In the genomic region with DNA sequence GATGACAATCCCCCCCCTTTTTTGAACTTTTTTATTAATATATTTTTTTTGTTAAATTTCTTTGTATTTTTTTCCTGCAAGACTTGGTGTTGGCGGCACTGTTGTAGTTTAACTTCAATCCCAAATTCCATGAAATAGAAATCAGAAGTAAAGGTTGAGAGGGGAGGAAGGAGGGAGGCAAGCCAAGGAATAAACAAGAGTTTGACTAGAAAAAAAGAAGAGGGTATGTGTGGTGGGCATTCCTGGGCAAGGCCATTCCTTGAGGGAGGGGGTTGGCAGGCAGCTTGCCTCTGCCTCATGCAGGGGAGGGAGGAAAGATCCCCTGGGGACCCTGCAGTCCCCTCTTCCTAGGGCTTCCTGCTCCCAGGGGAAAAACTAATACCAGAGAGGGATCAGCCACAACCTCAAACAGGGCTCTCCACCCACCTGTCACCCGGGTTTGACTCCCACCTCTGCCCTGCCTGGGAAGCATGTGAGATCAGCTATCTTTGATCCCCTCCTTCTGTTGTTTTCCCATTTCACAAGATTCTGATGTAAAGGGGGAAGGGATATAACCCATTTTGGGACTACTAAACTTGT, we compare ENCODE assay signal across 8 cellular contexts. TPM values are rescaled to one million over a fixed set of nuclear protein-coding genes. Genes with fewer than 3 reads are reported as not detected.
A peak's percentile ranks its signal among the peaks of the same experiment; 100 is the strongest.
DNase-seq lines count a peak whose midpoint lies in the region; ATAC-seq and TF ChIP-seq lines count a peak whose summit lies in the region.

No MANE protein-coding gene starts in this region.

- H3K36me3 ChIP-seq in A673 (ENCODE audit: insufficient read depth, low read length, poor library complexity, severe bottlenecking) (no peaks in the 10 kb centered on the region), HUES48 (ENCODE audit: control insufficient read depth, insufficient read depth, low read length) (peaks cover 31% of the 10 kb centered on the region), breast epithelium (no peaks in the 10 kb centered on the region), muscle layer of colon (ENCODE audit: insufficient read depth, low read length) (no peaks in the 10 kb centered on the region)

- CTCF ChIA-PET in A673 (lab: Charles Lee): interaction anchor here (0.5 kb wide), 1 partner anchor 98 kb away, joined by 4 read pairs; no protein-coding TSS in a partner anchor

- H3K4me1 ChIP-seq in A673 (ENCODE audit: insufficient read depth, low read length, poor library complexity, severe bottlenecking): peaks cover 14% of the 10 kb centered on the region
- H3K4me1 ChIP-seq in HUES48 (ENCODE audit: control insufficient read depth, insufficient read depth, low read length): peaks cover 21% of the 10 kb centered on the region
- peaks cover 4 to 13% of the 10 kb centered on the region in 2 donors for H3K4me1 ChIP-seq in breast epithelium
- peaks cover 6% of the 10 kb centered on the region for H3K4me1 ChIP-seq in muscle layer of colon (ENCODE audit: insufficient read depth, low read length)

- DNase-seq in A673 (ENCODE audit: low spot score): no peak
- peak in 1 of 2 donors; percentile 34 for DNase-seq in breast epithelium (ENCODE audit: low spot score in 2 of 2)
- DNase-seq in COR-L47 (lab: John Stamatoyannopoulos, UW): no peak
- no peak for DNase-seq in GDM1 (lab: John Stamatoyannopoulos, UW)

- H3K27me3 ChIP-seq in A673 (replicated peaks; ENCODE audit: insufficient read depth, low read depth, low read length, poor library complexity) (no peaks in the 10 kb centered on the region), HUES48 (ENCODE audit: control insufficient read depth, insufficient read depth, low read length) (no peaks in the 10 kb centered on the region), breast epithelium (no peaks in the 10 kb centered on the region), muscle layer of colon (ENCODE audit: control insufficient read depth in 1 of 2, insufficient read depth in 2 of 2, low read length in 2 of 2) (peaks cover 0 to 6% of the 10 kb centered on the region in 2 donors)

- no TSS peak for BruUV-seq in A673 (replicated peaks; lab: Mats Ljungman, UMichigan)

- ATAC-seq in GM18907 (IDR thresholded peaks at IDR 0.05; ENCODE audit: unreplicated experiment): no peak
- no peak for ATAC-seq in HG03378 (IDR thresholded peaks at IDR 0.05; ENCODE audit: unreplicated experiment)

- H3K27ac ChIP-seq in A673 (ENCODE audit: low read depth, low read length, poor library complexity, severe bottlenecking) (no peak overlapping the region), HUES48 (ENCODE audit: low read depth, low read length) (peak overlapping the region; percentile 34), breast epithelium (peak overlapping the region; percentile 84 to 88), muscle layer of colon (ENCODE audit: low read depth, low read length) (no peak overlapping the region)

- POLR2A ChIA-PET in A673 (lab: Charles Lee; ENCODE audit: low non-redundant PET): no interaction called here

- H3K9me3 ChIP-seq in A673 (ENCODE audit: low read depth, low read length, poor library complexity, severe bottlenecking): no peaks in the 10 kb centered on the region
- no peaks in the 10 kb centered on the region for H3K9me3 ChIP-seq in HUES48 (ENCODE audit: control insufficient read depth, insufficient read depth, low read length)
- no peaks in the 10 kb centered on the region for H3K9me3 ChIP-seq in breast epithelium
- H3K9me3 ChIP-seq in muscle layer of colon (ENCODE audit: low read length): no peaks in the 10 kb centered on the region

- no peak overlapping the region; the same call in 1 of the 2 replicates for H3K9ac ChIP-seq in HUES48 (ENCODE audit: low read depth, low read length)
- no peak overlapping the region for H3K9ac ChIP-seq in muscle layer of colon (ENCODE audit: low read length)

- intact Hi-C loops in A673 (cut with micrococcal nuclease; ENCODE audit: unreplicated experiment) (no loop called here), breast epithelium (cut with DNase I; ENCODE audit: low total_unique reads) (no loop called here)

- TF ChIP-seq POLR2A in breast epithelium (IDR thresholded peaks at IDR 0.05): no peak

- TF ChIP-seq CTCF in A673 (conservative IDR thresholded peaks at IDR 0.05; ENCODE audit: low read depth, low read length): no peak
- TF ChIP-seq CTCF in breast epithelium (IDR thresholded peaks at IDR 0.05): no peak

- H3K4me3 ChIP-seq in A673 (ENCODE audit: low read depth, low read length, poor library complexity, severe bottlenecking) (peak overlapping the region; percentile 59), HUES48 (ENCODE audit: low read depth, low read length) (peak overlapping the region; percentile 73), breast epithelium (peak overlapping the region; percentile 63 to 77 (median 71)), muscle layer of colon (ENCODE audit: low read depth in 1 of 2, low read length in 2 of 2) (peak overlapping the region; percentile 76 to 86)

RNA-seq across cellular contexts. Expression of gene AP1G2, which starts 0.5 kb away (rescaled TPM):
- total RNA-seq in A673 (2021) (26.0 and 40.1 TPM in 2 replicates), breast epithelium (100 to 1,000 TPM in 2 of 3 donors, 10 to 100 TPM in 1; 30.9 to 172 (median 149) TPM)

RNA-seq across cellular contexts. Expression of gene JPH4, which starts 10.5 kb away (rescaled TPM):
- total RNA-seq in A673 (2021) (0.22 TPM in 1 of 2 replicates, not detected in the other), breast epithelium (under 1 TPM; 0.66 to 0.96 (median 0.73) TPM)

RNA-seq across cellular contexts. Expression of gene THTPA, which starts 12.0 kb away (rescaled TPM):
- total RNA-seq in A673 (2021) (12.3 and 18.9 TPM in 2 replicates), breast epithelium (10 to 100 TPM; 13.6 to 22.1 (median 21.0) TPM)

RNA-seq across cellular contexts. Expression of gene ZFHX2, which starts 16.5 kb away (rescaled TPM):
- total RNA-seq in A673 (2021) (4.8 and 5.8 TPM in 2 replicates), breast epithelium (1 to 10 TPM in 1 of 3 donors, under 1 TPM in 2; 0.48 to 1.2 (median 0.66) TPM)

Comparison
In these comparisons a context has a peak if more than half of its experiments do, and no peak if none do; other contexts are left out.
1. H3K27ac ChIP-seq: peak in HUES48 (single experiment) and breast epithelium (2 of 2); none in A673 (single experiment) and muscle layer of colon (single experiment).
2. Peak in every context shown above with its lines, with median percentiles within 50 percentile points of each other: H3K4me3 ChIP-seq.